9 cellular contexts compared by ENCODE assay signal in genomic region chr20:14264869-14265268, GRCh38.
DNase-seq lines count a peak whose midpoint lies in the region; TF ChIP-seq lines count a peak whose summit lies in the region.
"Had no signal": no experiment of that assay in that cellular context is flagged by ENCODE, and none has a peak within 500 bp of the region (broad histone marks: within the 10 kb centered on the region; RNA-seq: fewer than 3 reads in every experiment).

No MANE protein-coding gene starts in this region.

- TF ChIP-seq CTCF in HFF-Myc (IDR thresholded peaks at IDR 0.05; ENCODE audit: low read depth, low read length, missing control alignments), result peak; percentile 29

- DNase-seq in AG20443 (ENCODE audit: low spot score), result peak; percentile 53
- peak; percentile 2 for DNase-seq in HFF-Myc (ENCODE audit: extremely low read depth, low read depth)
- peak; percentile 40 for DNase-seq in SW480 (ENCODE audit: low spot score)
- DNase-seq in islet precursor cell, result peak; percentile 41
- no peak for DNase-seq in dermis blood vessel endothelial cell
- DNase-seq in superior temporal gyrus (ENCODE audit: extremely low spot score), result no peak
- DNase-seq in activated naive CD4-positive, alpha-beta T cell treated with anti-CD3 and anti-CD28 coated beads, Interleukin-2, amount 50 U/mL, for 16 hours, result no peak
- no peak for DNase-seq in effector CD8-positive, alpha-beta T cell (lab: John Stamatoyannopoulos, UW)
- DNase-seq: T1000 had no signal

- no peak overlapping the region for H3K4me3 ChIP-seq in HFF-Myc (replicated peaks; ENCODE audit: low read depth, low read length)

Comparison
In these comparisons a context has a peak if more than half of its experiments do, and no peak if none do; other contexts are left out.
1. DNase-seq: peak in AG20443 (single experiment), HFF-Myc (single experiment), SW480 (single experiment) and islet precursor cell (single experiment); none in dermis blood vessel endothelial cell (single experiment), superior temporal gyrus (single experiment), activated naive CD4-positive, alpha-beta T cell treated with anti-CD3 and anti-CD28 coated beads, Interleukin-2, amount 50 U/mL, for 16 hours (single experiment) and effector CD8-positive, alpha-beta T cell (single experiment).